ENCODE assay signal across 39 cellular contexts in genomic region chr19:49800771-49801170, GRCh38. TPM values are rescaled to one million over a fixed set of nuclear protein-coding genes. Genes with fewer than 3 reads are reported as not detected.
"Had no signal": no experiment of that assay in that cellular context is flagged by ENCODE, and none has a peak within 500 bp of the region (broad histone marks: within the 10 kb centered on the region; RNA-seq: fewer than 3 reads in every experiment).

No MANE protein-coding gene starts in this region.

- H3K27ac Mint-ChIP-seq: activated B cell treated with CpG ODN at 0.5 μM for 24 hours; activated CD4-positive, alpha-beta memory T cell treated with anti-CD3 and anti-CD28 coated beads, Interleukin-2, amount 10 ng/mL, durations not matched to agents 7 days and 5 days; activated CD8-positive, alpha-beta memory T cell treated with anti-CD3 and anti-CD28 coated beads, Interleukin-2, amount 10 ng/mL, durations not matched to agents 7 days and 5 days; activated naive CD4-positive, alpha-beta T cell treated with anti-CD3 and anti-CD28 coated beads, Interleukin-2, amount 10 ng/mL, durations not matched to agents 7 days and 5 days; activated naive CD8-positive, alpha-beta T cell; activated naive CD8-positive, alpha-beta T cell treated with anti-CD3 and anti-CD28 coated beads, Interleukin-2, amount 50 U/mL, for 24 hours had no signal

- H3K27me3 ChIP-seq: cardiac muscle cell, MG63, Peyer's patch had no signal

- H3K9me3 Mint-ChIP-seq: activated B cell treated with CpG ODN at 0.5 μM for 24 hours; activated CD4-positive, alpha-beta memory T cell treated with anti-CD3 and anti-CD28 coated beads, Interleukin-2, amount 10 ng/mL, durations not matched to agents 7 days and 5 days; activated naive CD4-positive, alpha-beta T cell treated with anti-CD3 and anti-CD28 coated beads, Interleukin-2, amount 10 ng/mL, durations not matched to agents 7 days and 5 days; activated naive CD8-positive, alpha-beta T cell treated with anti-CD3 and anti-CD28 coated beads, Interleukin-2, amount 50 U/mL, for 24 hours; central memory CD8-positive, alpha-beta T cell had no signal

- H3K4me3 ChIP-seq: cardiac muscle cell, MG63 had no signal

- H3K27me3 Mint-ChIP-seq: activated B cell treated with CpG ODN at 0.5 μM for 24 hours; activated CD4-positive, alpha-beta memory T cell treated with anti-CD3 and anti-CD28 coated beads, Interleukin-2, amount 10 ng/mL, durations not matched to agents 7 days and 5 days; activated CD8-positive, alpha-beta memory T cell treated with anti-CD3 and anti-CD28 coated beads, Interleukin-2, amount 10 ng/mL, durations not matched to agents 7 days and 5 days; activated naive CD4-positive, alpha-beta T cell treated with anti-CD3 and anti-CD28 coated beads, Interleukin-2, amount 10 ng/mL, durations not matched to agents 7 days and 5 days; activated naive CD8-positive, alpha-beta T cell; activated naive CD8-positive, alpha-beta T cell treated with anti-CD3 and anti-CD28 coated beads, Interleukin-2, amount 50 U/mL, for 24 hours; central memory CD8-positive, alpha-beta T cell had no signal

- H3K36me3 Mint-ChIP-seq: activated naive CD8-positive, alpha-beta T cell had no signal

- H3K4me1 ChIP-seq: Peyer's patch had no signal

- ATAC-seq: activated CD8-positive, alpha-beta memory T cell treated with anti-CD3 and anti-CD28 coated beads, Interleukin-2, amount 10 ng/mL, durations not matched to agents 7 days and 5 days; activated naive CD8-positive, alpha-beta T cell treated with anti-CD3 and anti-CD28 coated beads, Interleukin-2, amount 50 U/mL, for 24 hours; PC-3; Right ventricle myocardium inferior; SK-N-SH treated with all-trans-retinoic acid at 6 μM for 48 hours had no signal

- H3K4me3 Mint-ChIP-seq: activated B cell treated with CpG ODN at 0.5 μM for 24 hours; activated CD4-positive, alpha-beta memory T cell treated with anti-CD3 and anti-CD28 coated beads, Interleukin-2, amount 10 ng/mL, durations not matched to agents 7 days and 5 days; activated CD8-positive, alpha-beta memory T cell treated with anti-CD3 and anti-CD28 coated beads, Interleukin-2, amount 10 ng/mL, durations not matched to agents 7 days and 5 days; activated naive CD4-positive, alpha-beta T cell treated with anti-CD3 and anti-CD28 coated beads, Interleukin-2, amount 10 ng/mL, durations not matched to agents 7 days and 5 days; activated naive CD8-positive, alpha-beta T cell; activated naive CD8-positive, alpha-beta T cell treated with anti-CD3 and anti-CD28 coated beads, Interleukin-2, amount 50 U/mL, for 24 hours; central memory CD8-positive, alpha-beta T cell had no signal

- H3K27ac ChIP-seq: cardiac muscle cell, Peyer's patch, VCaP had no signal

- H3K4me1 Mint-ChIP-seq: activated B cell treated with CpG ODN at 0.5 μM for 24 hours; activated CD4-positive, alpha-beta memory T cell treated with anti-CD3 and anti-CD28 coated beads, Interleukin-2, amount 10 ng/mL, durations not matched to agents 7 days and 5 days; activated CD8-positive, alpha-beta memory T cell treated with anti-CD3 and anti-CD28 coated beads, Interleukin-2, amount 10 ng/mL, durations not matched to agents 7 days and 5 days; activated naive CD4-positive, alpha-beta T cell treated with anti-CD3 and anti-CD28 coated beads, Interleukin-2, amount 10 ng/mL, durations not matched to agents 7 days and 5 days; activated naive CD8-positive, alpha-beta T cell treated with anti-CD3 and anti-CD28 coated beads, Interleukin-2, amount 50 U/mL, for 24 hours; central memory CD8-positive, alpha-beta T cell had no signal

- DNase-seq: activated B cell treated with CpG ODN at 0.5 μM for 24 hours; activated CD4-positive, alpha-beta memory T cell treated with anti-CD3 and anti-CD28 coated beads, Interleukin-2, amount 10 ng/mL, durations not matched to agents 7 days and 5 days; activated CD4-positive, alpha-beta T cell treated with anti-CD3 and anti-CD28 coated beads for 4 hours; activated CD4-positive, CD25-positive, alpha-beta regulatory T cell treated with anti-CD3 and anti-CD28 coated beads, Interleukin-2, amount 50 U/mL, for 72 hours; activated CD8-positive, alpha-beta memory T cell treated with anti-CD3 and anti-CD28 coated beads for 24 hours; activated CD8-positive, alpha-beta memory T cell treated with anti-CD3 and anti-CD28 coated beads, Interleukin-2, amount 10 ng/mL, durations not matched to agents 7 days and 5 days; activated CD8-positive, alpha-beta memory T cell treated with anti-CD3 and anti-CD28 coated beads, Interleukin-2, amount 50 U/mL, for 48 hours; activated effector memory CD4-positive, alpha-beta T cell treated with Interleukin-2 at 50 U/mL for 16 hours; activated naive CD4-positive, alpha-beta T cell treated with anti-CD3 and anti-CD28 coated beads, Interleukin-2, amount 10 ng/mL, durations not matched to agents 7 days and 5 days; activated naive CD8-positive, alpha-beta T cell treated with anti-CD3 and anti-CD28 coated beads, Interleukin-2, amount 50 U/mL, for 24 hours; activated T-cell treated with anti-CD3 and anti-CD28 coated beads, Interleukin-2, amount 50 U/mL, for 48 hours; amniotic stem cell; aorta; Kasumi-1; MG63; MV-4-11; NCI-H1092; NCI-H1436 treated with DMSO at 0.1 percent for 48 hours; NCI-H1694 treated with DMSO at 0.1 percent for 48 hours; NCI-H2029; NCI-H510A; NCI-H526; NCI-H748 treated with DMSO at 0.1 percent for 48 hours; NK-92 treated with Interleukin-12 subunit alpha and Interleukin-12 subunit beta, amount 100 ng/mL, for 24 hours; PC-3; RPMI8226; SIG-M5; SW 1271; T-helper 1 cell; T-helper 2 cell; T-helper 9 cell had no signal

- H3K9me3 ChIP-seq: MG63, Peyer's patch had no signal

RNA-seq across cellular contexts. Expression of gene TSKS, which starts 37.7 kb away (rescaled TPM):
- total RNA-seq: PC-3, Peyer's patch, SK-MEL-5 had no signal
- polyA plus RNA-seq: cardiac muscle cell had no signal
